9 cellular contexts compared by ENCODE assay signal in genomic region chrX:137427061-137427778, GRCh38.
DNase-seq lines count a peak whose midpoint lies in the region; ATAC-seq and TF ChIP-seq lines count a peak whose summit lies in the region.
"Had no signal": no experiment of that assay in that cellular context is flagged by ENCODE, and none has a peak within 500 bp of the region (broad histone marks: within the 10 kb centered on the region; RNA-seq: fewer than 3 reads in every experiment).

No MANE protein-coding gene starts in this region.

- H4K5ac ChIP-seq in H9 (ENCODE audit: insufficient read length, low read depth, low read length) = no peak overlapping the region

- peaks cover 37% of the 10 kb centered on the region for H3K23me2 ChIP-seq in H9 (ENCODE audit: insufficient read length, low read depth, low read length, poor library complexity, severe bottlenecking)

- H3K79me2 ChIP-seq in H9 (ENCODE audit: insufficient read depth, low read length) = no peaks in the 10 kb centered on the region

- peak overlapping the region; percentile 56 to 84 for H3K4me3 Mint-ChIP-seq in H9
- H3K4me3 Mint-ChIP-seq in naive thymus-derived CD4-positive, alpha-beta T cell = peak overlapping the region; percentile 55 to 86 (median 82)

- no peak overlapping the region for H3K56ac ChIP-seq in H9 (ENCODE audit: insufficient read length, low read depth, low read length)

- H4K8ac ChIP-seq in H9 (replicated peaks; ENCODE audit: insufficient read length, low read depth, low read length) = no peak overlapping the region

- intact Hi-C loops in naive thymus-derived CD4-positive, alpha-beta T cell (cut with micrococcal nuclease) = loop anchor here in 1 of 2 donors (2.0 kb wide), 1 partner anchor 142 kb away; no protein-coding TSS in a partner anchor

- no peak overlapping the region for H3K23ac ChIP-seq in H9 (ENCODE audit: insufficient read length, low read depth, low read length)

- no peak overlapping the region for H3K14ac ChIP-seq in H9 (ENCODE audit: insufficient read depth, low read length)

- no peak overlapping the region for H2AFZ ChIP-seq in H9 (ENCODE audit: low read length)

- TF ChIP-seq CTCF in AG04450 (IDR thresholded peaks at IDR 0.05; ENCODE audit: low read depth, low read length) (no peak), H9 (conservative IDR thresholded peaks at IDR 0.05) (no peak), coronary artery (IDR thresholded peaks at IDR 0.05) (no peak), foreskin keratinocyte (conservative IDR thresholded peaks at IDR 0.05) (no peak)

- no peak for DNase-seq in AG04450 (ENCODE audit: low read depth, low spot score)
- peak; percentile 39 for DNase-seq in H9
- no peak for DNase-seq in coronary artery (ENCODE audit: low spot score)
- no peak for DNase-seq in naive thymus-derived CD4-positive, alpha-beta T cell
- DNase-seq in foreskin keratinocyte = no peak

- no peak overlapping the region for H3T11ph ChIP-seq in H9 (ENCODE audit: low read length)

- H3K27ac Mint-ChIP-seq in H9 = no peak overlapping the region
- H3K27ac Mint-ChIP-seq in naive thymus-derived CD4-positive, alpha-beta T cell = no peak overlapping the region

- POLR2A ChIA-PET in AG04450 (lab: Yijun Ruan, JAX) = no interaction called here
- POLR2A ChIA-PET in naive thymus-derived CD4-positive, alpha-beta T cell (lab: Charles Lee) = interaction anchor here (0.7 kb wide), 1 partner anchor 14 kb away, joined by 4 read pairs; no protein-coding TSS in a partner anchor

- H3K27ac ChIP-seq in AG04450 (ENCODE audit: low read depth, low read length) (no peak overlapping the region), H9 (ENCODE audit: insufficient read length, low read depth, low read length) (no peak overlapping the region), coronary artery (no peak overlapping the region), foreskin keratinocyte (no peak overlapping the region)
- H3K27ac ChIP-seq in naive thymus-derived CD4-positive, alpha-beta T cell (ENCODE audit: low read depth, low read length) = no peak overlapping the region

- H3K36me3 Mint-ChIP-seq in H9 (ENCODE audit: insufficient read depth in 1 of 3, low read depth in 3 of 3) = no peaks in the 10 kb centered on the region; a peak in 1 of 7 replicates
- peaks cover 0 to 5% (median 0%) of the 10 kb centered on the region in 5 donors for H3K36me3 Mint-ChIP-seq in naive thymus-derived CD4-positive, alpha-beta T cell

- H2BK12ac ChIP-seq in H9 (ENCODE audit: insufficient read length, low read depth, low read length) = no peak overlapping the region

- peak overlapping the region; percentile 75 for H3K4me2 ChIP-seq in H9 (ENCODE audit: insufficient read depth, insufficient read length, low read length)

- H3K9me3 ChIP-seq in AG04450 (ENCODE audit: control insufficient read depth, insufficient read depth, low read length) = no peaks in the 10 kb centered on the region; the same call in 1 of the 2 replicates
- no peaks in the 10 kb centered on the region for H3K9me3 ChIP-seq in H9 (ENCODE audit: control insufficient read depth, low read depth, low read length)
- no peaks in the 10 kb centered on the region for H3K9me3 ChIP-seq in naive thymus-derived CD4-positive, alpha-beta T cell (ENCODE audit: control insufficient read depth in 2 of 3, low read length in 3 of 3)

- no peak overlapping the region for H2AK5ac ChIP-seq in H9 (ENCODE audit: insufficient read length, low read length)

- ATAC-seq in naive thymus-derived CD4-positive, alpha-beta T cell = no peak
- ATAC-seq in GM21717 (IDR thresholded peaks at IDR 0.05; ENCODE audit: unreplicated experiment) (no peak), foreskin keratinocyte (no peak), HG02840 (IDR thresholded peaks at IDR 0.05; ENCODE audit: low FRiP score, unreplicated experiment) (no peak), GM21367 (IDR thresholded peaks at IDR 0.05; ENCODE audit: unreplicated experiment) (no peak)
- ATAC-seq: K562 had no signal

- H2BK120ac ChIP-seq in H9 (ENCODE audit: low read depth, low read length, poor library complexity, severe bottlenecking) = no peak overlapping the region

- H3K4me1 ChIP-seq in H9 (ENCODE audit: insufficient read depth, low read length) (peaks cover 6% of the 10 kb centered on the region; the same call in 1 of the 2 replicates), foreskin keratinocyte (no peaks in the 10 kb centered on the region)
- H3K4me1 ChIP-seq in naive thymus-derived CD4-positive, alpha-beta T cell (ENCODE audit: control insufficient read depth in 2 of 2, insufficient read depth in 2 of 2, low read length in 2 of 2) = peaks cover 0 to 13% of the 10 kb centered on the region in 2 donors

- no peak overlapping the region for H2BK5ac ChIP-seq in H9 (ENCODE audit: insufficient read length, low read length)

- CTCF ChIA-PET in AG04450 (lab: Charles Lee) = no interaction called here
- CTCF ChIA-PET in naive thymus-derived CD4-positive, alpha-beta T cell (lab: Charles Lee) = no interaction called here

- H2BK15ac ChIP-seq in H9 (ENCODE audit: low read depth, low read length) = no peak overlapping the region

- no peak overlapping the region for H3K4ac ChIP-seq in H9 (ENCODE audit: low read depth, low read length)

- H3K36me3 ChIP-seq in naive thymus-derived CD4-positive, alpha-beta T cell (ENCODE audit: control insufficient read depth in 2 of 3, insufficient read depth in 3 of 3, low read length in 3 of 3) = no peaks in the 10 kb centered on the region

- H3K9ac ChIP-seq in H9 (ENCODE audit: extremely low read depth, insufficient read length, low read length) = no peak overlapping the region

- H3K79me1 ChIP-seq in H9 (ENCODE audit: insufficient read depth, low read depth, low read length, poor library complexity, severe bottlenecking) = no peaks in the 10 kb centered on the region

- peaks cover 88% of the 10 kb centered on the region for H3K27me3 Mint-ChIP-seq in H9 (ENCODE audit: low read depth)
- H3K27me3 Mint-ChIP-seq in naive thymus-derived CD4-positive, alpha-beta T cell = peaks cover 29 to 72% (median 55%) of the 10 kb centered on the region in 5 donors

- peaks cover 33 to 53% of the 10 kb centered on the region in 2 experiments for H3K4me1 Mint-ChIP-seq in H9
- H3K4me1 Mint-ChIP-seq in naive thymus-derived CD4-positive, alpha-beta T cell = peaks cover 0 to 24% (median 10%) of the 10 kb centered on the region in 7 donors

- H3K4me3 ChIP-seq in AG04450 (ENCODE audit: low read depth, low read length) (0 out of 2 replicates have a peak overlapping the region, but pooled peaks have one; percentile 32), coronary artery (peak overlapping the region; percentile 72)
- peak overlapping the region; percentile 51 for H3K4me3 ChIP-seq in naive thymus-derived CD4-positive, alpha-beta T cell (ENCODE audit: low read length)
- H3K4me3 ChIP-seq: K562 had no signal

- H4K91ac ChIP-seq in H9 (ENCODE audit: insufficient read length, low read depth, low read length) = no peak overlapping the region

- no peak overlapping the region for H2BK20ac ChIP-seq in H9 (ENCODE audit: low read depth, low read length, poor library complexity, severe bottlenecking)

- H3K18ac ChIP-seq in H9 (ENCODE audit: insufficient read length, low read depth, low read length) = no peak overlapping the region

- H3K9me3 Mint-ChIP-seq in H9 = peaks cover 0 to 53% of the 10 kb centered on the region in 2 experiments; a peak in 2 of 5 replicates
- peaks cover 0 to 13% (median 4%) of the 10 kb centered on the region in 11 donors for H3K9me3 Mint-ChIP-seq in naive thymus-derived CD4-positive, alpha-beta T cell

- no CpG with 5 or more reads among the region's 50 CpGs for WGBS in H9 (ENCODE audit: extremely low coverage, insufficient read length, low lambda C conversion rate)

- H3K27me3 ChIP-seq in AG04450 (ENCODE audit: control insufficient read depth, insufficient read depth, low read length) (peaks cover 20% of the 10 kb centered on the region), H9 (ENCODE audit: insufficient read depth, low read length) (peaks cover 28% of the 10 kb centered on the region), foreskin keratinocyte (peaks cover 43% of the 10 kb centered on the region)
- H3K27me3 ChIP-seq in naive thymus-derived CD4-positive, alpha-beta T cell (ENCODE audit: control insufficient read depth in 2 of 2, insufficient read depth in 2 of 2, low read length in 2 of 2) = peaks cover 0 to 26% of the 10 kb centered on the region in 2 donors

- H4K20me1 ChIP-seq in H9 (ENCODE audit: control insufficient read depth, insufficient read depth, insufficient read length) = no peaks in the 10 kb centered on the region
